16 cellular contexts compared by ENCODE assay signal in genomic region chr13:105037064-105037463, GRCh38.
DNase-seq lines count a peak whose midpoint lies in the region; ATAC-seq and TF ChIP-seq lines count a peak whose summit lies in the region.
"Had no signal": no experiment of that assay in that cellular context is flagged by ENCODE, and none has a peak within 500 bp of the region (broad histone marks: within the 10 kb centered on the region; RNA-seq: fewer than 3 reads in every experiment).

No MANE protein-coding gene starts in this region.

- H3K4me1 ChIP-seq in PC-3 (ENCODE audit: insufficient read depth, low read length), result no peaks in the 10 kb centered on the region
- H3K4me1 ChIP-seq: Caco-2 had no signal

- no peaks in the 10 kb centered on the region for H4K20me1 ChIP-seq in PC-3 (ENCODE audit: low read length)

- peaks cover 3% of the 10 kb centered on the region for H3K9me3 Mint-ChIP-seq in activated T-cell treated with anti-CD3 and anti-CD28 coated beads, Interleukin-2, amount 50 U/mL, for 24 hours

- H3K9ac ChIP-seq in PC-3 (ENCODE audit: low read length), result no peak overlapping the region
- H3K9ac ChIP-seq: GM23248 had no signal

- no peak overlapping the region for H3K4me3 ChIP-seq in PC-3 (ENCODE audit: low read length)
- H3K4me3 ChIP-seq in brain microvascular endothelial cell (ENCODE audit: low read depth, low read length), result no peak overlapping the region
- H3K4me3 ChIP-seq: GM23248, PC-9 had no signal

- POLR2A ChIA-PET in PC-3 (lab: Charles Lee; ENCODE audit: unreplicated experiment), result no interaction called here

- no peaks in the 10 kb centered on the region for H3K4me1 Mint-ChIP-seq in activated T-cell treated with anti-CD3 and anti-CD28 coated beads, Interleukin-2, amount 50 U/mL, for 24 hours (ENCODE audit: low read depth)
- H3K4me1 Mint-ChIP-seq: CD14-positive monocyte had no signal

- no peaks in the 10 kb centered on the region for H3K9me3 ChIP-seq in PC-3 (ENCODE audit: low read length)

- peaks cover 3% of the 10 kb centered on the region for H3K27me3 Mint-ChIP-seq in activated T-cell treated with anti-CD3 and anti-CD28 coated beads, Interleukin-2, amount 50 U/mL, for 24 hours

- no peak overlapping the region for H3K27ac Mint-ChIP-seq in activated T-cell treated with anti-CD3 and anti-CD28 coated beads, Interleukin-2, amount 50 U/mL, for 24 hours
- H3K27ac Mint-ChIP-seq: CD14-positive monocyte had no signal

- no peaks in the 10 kb centered on the region for H3F3A ChIP-seq in PC-3 (ENCODE audit: low read length, unreplicated experiment)

- no peak overlapping the region for H3K27ac ChIP-seq in PC-3 (ENCODE audit: low read length)
- H3K27ac ChIP-seq in brain microvascular endothelial cell, result no peak overlapping the region
- H3K27ac ChIP-seq: GM23248, PC-9 had no signal

- ATAC-seq in PC-3 (peak; percentile 71), HG03135 (IDR thresholded peaks at IDR 0.05; ENCODE audit: unreplicated experiment) (no peak), Right ventricle myocardium superior (ENCODE audit: poor library complexity) (no peak)

- no peak overlapping the region for H2AFZ ChIP-seq in PC-3 (ENCODE audit: low read length)
- H2AFZ ChIP-seq: GM23248, PC-9 had no signal

- H3K27me3 ChIP-seq in PC-3 (ENCODE audit: low read length), result no peaks in the 10 kb centered on the region
- H3K27me3 ChIP-seq in brain microvascular endothelial cell (replicated peaks), result no peaks in the 10 kb centered on the region

- no peak overlapping the region for H3K4me2 ChIP-seq in PC-3 (ENCODE audit: low read length)
- H3K4me2 ChIP-seq: PC-9 had no signal

- TF ChIP-seq CTCF in PC-3 (conservative IDR thresholded peaks at IDR 0.05; ENCODE audit: low read depth, low read length) (no peak), brain microvascular endothelial cell (IDR thresholded peaks at IDR 0.05; ENCODE audit: low read depth, low read length, missing control alignments) (no peak)

- in situ Hi-C loops in brain microvascular endothelial cell (cut with HindIII; ENCODE audit: low pct_ligation_motif_present, low sequenced_read_pairs), result no loop called here

- intact Hi-C loops in PC-3 (cut with micrococcal nuclease), result no loop called here
- intact Hi-C loops in Right ventricle myocardium superior (cut with DNase I), result no loop called here

- no peaks in the 10 kb centered on the region for H3K36me3 ChIP-seq in PC-3 (ENCODE audit: low read depth, low read length)
- no peaks in the 10 kb centered on the region for H3K36me3 ChIP-seq in brain microvascular endothelial cell (replicated peaks)

- no peak overlapping the region for H3K4me3 Mint-ChIP-seq in activated T-cell treated with anti-CD3 and anti-CD28 coated beads, Interleukin-2, amount 50 U/mL, for 24 hours
- H3K4me3 Mint-ChIP-seq: CD14-positive monocyte had no signal

- CTCF ChIA-PET in PC-3 (lab: Charles Lee), result no interaction called here

- H3K79me2 ChIP-seq in PC-3 (ENCODE audit: low read length), result no peaks in the 10 kb centered on the region

- no peaks in the 10 kb centered on the region for H3K36me3 Mint-ChIP-seq in activated T-cell treated with anti-CD3 and anti-CD28 coated beads, Interleukin-2, amount 50 U/mL, for 24 hours (ENCODE audit: low read depth)
- H3K36me3 Mint-ChIP-seq: CD14-positive monocyte had no signal

- DNase-seq in EL (peak; percentile 38), PC-3 (peak; percentile 23), brain microvascular endothelial cell (peak; percentile 67), kidney glomerular epithelial cell (lab: John Stamatoyannopoulos, UW) (peak; percentile 88), middle frontal gyrus (ENCODE audit: extremely low spot score, low spot score) (no peak), Right ventricle myocardium superior (no peak)
- no peak for DNase-seq in activated T-cell treated with anti-CD3 and anti-CD28 coated beads, Interleukin-2, amount 50 U/mL, for 24 hours
- DNase-seq: Caco-2, GDM1, GM23248, IMR-90, NCI-H1694, PC-9, SHP77 had no signal

- H3K9me2 ChIP-seq in PC-3 (replicated peaks; ENCODE audit: low read length), result no peaks in the 10 kb centered on the region

- no TSS peak for BruUV-seq in PC-3 (replicated peaks; lab: Mats Ljungman, UMichigan)

Comparison
In these comparisons a context has a peak if more than half of its experiments do, and no peak if none do; other contexts are left out.
1. DNase-seq: peak in EL (single experiment), PC-3 (single experiment), brain microvascular endothelial cell (single experiment) and kidney glomerular epithelial cell (single experiment); none in middle frontal gyrus (single experiment), activated T-cell treated with anti-CD3 and anti-CD28 coated beads, Interleukin-2, amount 50 U/mL, for 24 hours (single experiment) and Right ventricle myocardium superior (single experiment).